Comparison of ENCODE assay signal across 1 cellular context in the genomic region with DNA sequence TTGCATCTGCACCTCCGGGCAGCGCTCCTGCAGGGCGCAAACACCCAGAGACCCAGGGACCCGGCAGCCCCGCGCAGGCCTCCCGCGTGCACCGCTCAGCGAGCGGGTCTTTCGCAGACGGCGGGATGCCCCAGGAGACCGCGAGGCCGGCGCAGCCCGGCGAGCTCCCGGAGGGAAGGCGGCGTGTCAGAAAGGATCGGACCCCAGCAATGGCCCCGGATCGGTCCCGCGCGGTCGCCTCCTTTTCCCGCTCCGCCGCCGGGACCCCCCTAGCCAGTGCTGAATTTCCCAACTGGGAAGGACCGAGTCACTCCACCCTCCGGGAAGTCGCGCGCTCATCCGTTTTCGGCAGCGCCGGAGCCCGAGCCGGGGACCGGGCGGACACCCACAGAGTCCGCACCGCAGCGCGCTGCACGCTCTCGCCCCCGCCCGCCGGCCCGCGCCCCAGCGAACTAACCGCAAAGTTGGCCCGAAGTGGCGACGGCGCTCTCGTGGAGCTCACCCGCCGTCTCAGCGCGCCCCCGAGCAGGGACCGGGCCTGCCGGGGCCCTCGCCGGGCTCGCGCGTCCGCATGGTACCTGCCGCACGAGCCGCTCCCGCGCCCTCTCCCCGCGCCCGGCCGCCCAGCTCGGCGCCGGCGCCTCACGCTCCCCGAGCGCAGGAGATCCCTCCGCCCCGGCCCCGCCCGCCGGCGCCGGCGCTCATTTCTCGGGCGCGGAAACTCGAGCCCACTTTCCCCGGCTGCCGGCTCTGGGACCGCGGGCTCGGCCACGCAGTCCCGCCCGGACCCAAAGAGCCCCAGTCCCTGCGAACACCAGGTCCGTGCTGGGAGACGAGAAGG.
TF ChIP-seq lines count a peak whose summit lies in the region.

A gene with protein sequence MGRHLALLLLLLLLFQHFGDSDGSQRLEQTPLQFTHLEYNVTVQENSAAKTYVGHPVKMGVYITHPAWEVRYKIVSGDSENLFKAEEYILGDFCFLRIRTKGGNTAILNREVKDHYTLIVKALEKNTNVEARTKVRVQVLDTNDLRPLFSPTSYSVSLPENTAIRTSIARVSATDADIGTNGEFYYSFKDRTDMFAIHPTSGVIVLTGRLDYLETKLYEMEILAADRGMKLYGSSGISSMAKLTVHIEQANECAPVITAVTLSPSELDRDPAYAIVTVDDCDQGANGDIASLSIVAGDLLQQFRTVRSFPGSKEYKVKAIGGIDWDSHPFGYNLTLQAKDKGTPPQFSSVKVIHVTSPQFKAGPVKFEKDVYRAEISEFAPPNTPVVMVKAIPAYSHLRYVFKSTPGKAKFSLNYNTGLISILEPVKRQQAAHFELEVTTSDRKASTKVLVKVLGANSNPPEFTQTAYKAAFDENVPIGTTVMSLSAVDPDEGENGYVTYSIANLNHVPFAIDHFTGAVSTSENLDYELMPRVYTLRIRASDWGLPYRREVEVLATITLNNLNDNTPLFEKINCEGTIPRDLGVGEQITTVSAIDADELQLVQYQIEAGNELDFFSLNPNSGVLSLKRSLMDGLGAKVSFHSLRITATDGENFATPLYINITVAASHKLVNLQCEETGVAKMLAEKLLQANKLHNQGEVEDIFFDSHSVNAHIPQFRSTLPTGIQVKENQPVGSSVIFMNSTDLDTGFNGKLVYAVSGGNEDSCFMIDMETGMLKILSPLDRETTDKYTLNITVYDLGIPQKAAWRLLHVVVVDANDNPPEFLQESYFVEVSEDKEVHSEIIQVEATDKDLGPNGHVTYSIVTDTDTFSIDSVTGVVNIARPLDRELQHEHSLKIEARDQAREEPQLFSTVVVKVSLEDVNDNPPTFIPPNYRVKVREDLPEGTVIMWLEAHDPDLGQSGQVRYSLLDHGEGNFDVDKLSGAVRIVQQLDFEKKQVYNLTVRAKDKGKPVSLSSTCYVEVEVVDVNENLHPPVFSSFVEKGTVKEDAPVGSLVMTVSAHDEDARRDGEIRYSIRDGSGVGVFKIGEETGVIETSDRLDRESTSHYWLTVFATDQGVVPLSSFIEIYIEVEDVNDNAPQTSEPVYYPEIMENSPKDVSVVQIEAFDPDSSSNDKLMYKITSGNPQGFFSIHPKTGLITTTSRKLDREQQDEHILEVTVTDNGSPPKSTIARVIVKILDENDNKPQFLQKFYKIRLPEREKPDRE (N-terminal part only) (minus strand): TSS at position 650 of the 841 bp plus-strand sequence. CDS start 14,029 bp downstream, outside the sequence.

TF ChIP-seq in HepG2, 621 proteins besides CTCF, POLR2A, EP300 and RAD21 (continued from another document and continues in another):
- TF ChIP-seq U2AF1 (optimal IDR thresholded peaks at IDR 0.05; ENCODE audit: low read depth, low read length), result no peak
- TF ChIP-seq SRSF1 (optimal IDR thresholded peaks at IDR 0.05; ENCODE audit: low read depth, low read length), result no peak
- no peak for TF ChIP-seq ZNF205 (CRISPR knock-in tag; IDR thresholded peaks at IDR 0.05)
- 0 out of 2 replicates have a peak, but pooled peaks have one; percentile 31 for TF ChIP-seq ZFP41 (CRISPR knock-in tag; IDR thresholded peaks at IDR 0.05; ENCODE audit: borderline replicate concordance)
- TF ChIP-seq ZNF598 (CRISPR knock-in tag; IDR thresholded peaks at IDR 0.05; ENCODE audit: borderline replicate concordance), result peak; percentile 26; the same call in 1 of the 2 replicates
- TF ChIP-seq ONECUT2 (CRISPR knock-in tag; IDR thresholded peaks at IDR 0.05), result no peak
- no peak for TF ChIP-seq FOXP1 (IDR thresholded peaks at IDR 0.05)
- TF ChIP-seq FOXP1 (CRISPR knock-in tag; IDR thresholded peaks at IDR 0.05), result no peak
- 0 out of 2 replicates have a peak, but pooled peaks have one; percentile 68 for TF ChIP-seq ZSCAN31 (CRISPR knock-in tag; IDR thresholded peaks at IDR 0.05; ENCODE audit: low read depth)
- TF ChIP-seq ZNF570 (CRISPR knock-in tag; IDR thresholded peaks at IDR 0.05; ENCODE audit: borderline replicate concordance), result no peak
- TF ChIP-seq PCBP2 (optimal IDR thresholded peaks at IDR 0.05; ENCODE audit: low read depth, low read length, poor library complexity, severe bottlenecking), result no peak
- TF ChIP-seq, protein P1, sequence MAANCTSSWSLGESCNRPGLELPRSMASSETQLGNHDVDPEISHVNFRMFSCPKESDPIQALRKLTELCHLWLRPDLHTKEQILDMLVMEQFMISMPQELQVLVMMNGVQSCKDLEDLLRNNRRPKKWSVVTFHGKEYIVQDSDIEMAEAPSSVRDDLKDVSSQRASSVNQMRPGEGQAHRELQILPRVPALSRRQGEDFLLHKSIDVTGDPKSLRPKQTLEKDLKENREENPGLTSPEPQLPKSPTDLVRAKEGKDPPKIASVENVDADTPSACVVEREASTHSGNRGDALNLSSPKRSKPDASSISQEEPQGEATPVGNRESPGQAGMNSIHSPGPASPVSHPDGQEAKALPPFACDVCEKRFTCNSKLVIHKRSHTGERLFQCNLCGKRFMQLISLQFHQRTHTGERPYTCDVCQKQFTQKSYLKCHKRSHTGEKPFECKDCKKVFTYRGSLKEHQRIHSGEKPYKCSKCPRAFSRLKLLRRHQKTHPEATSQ (CRISPR knock-in tag; IDR thresholded peaks at IDR 0.05; ENCODE audit: borderline replicate concordance), result no peak
- TF ChIP-seq ZSCAN25 (CRISPR knock-in tag; IDR thresholded peaks at IDR 0.05), result no peak
- TF ChIP-seq, protein P2, sequence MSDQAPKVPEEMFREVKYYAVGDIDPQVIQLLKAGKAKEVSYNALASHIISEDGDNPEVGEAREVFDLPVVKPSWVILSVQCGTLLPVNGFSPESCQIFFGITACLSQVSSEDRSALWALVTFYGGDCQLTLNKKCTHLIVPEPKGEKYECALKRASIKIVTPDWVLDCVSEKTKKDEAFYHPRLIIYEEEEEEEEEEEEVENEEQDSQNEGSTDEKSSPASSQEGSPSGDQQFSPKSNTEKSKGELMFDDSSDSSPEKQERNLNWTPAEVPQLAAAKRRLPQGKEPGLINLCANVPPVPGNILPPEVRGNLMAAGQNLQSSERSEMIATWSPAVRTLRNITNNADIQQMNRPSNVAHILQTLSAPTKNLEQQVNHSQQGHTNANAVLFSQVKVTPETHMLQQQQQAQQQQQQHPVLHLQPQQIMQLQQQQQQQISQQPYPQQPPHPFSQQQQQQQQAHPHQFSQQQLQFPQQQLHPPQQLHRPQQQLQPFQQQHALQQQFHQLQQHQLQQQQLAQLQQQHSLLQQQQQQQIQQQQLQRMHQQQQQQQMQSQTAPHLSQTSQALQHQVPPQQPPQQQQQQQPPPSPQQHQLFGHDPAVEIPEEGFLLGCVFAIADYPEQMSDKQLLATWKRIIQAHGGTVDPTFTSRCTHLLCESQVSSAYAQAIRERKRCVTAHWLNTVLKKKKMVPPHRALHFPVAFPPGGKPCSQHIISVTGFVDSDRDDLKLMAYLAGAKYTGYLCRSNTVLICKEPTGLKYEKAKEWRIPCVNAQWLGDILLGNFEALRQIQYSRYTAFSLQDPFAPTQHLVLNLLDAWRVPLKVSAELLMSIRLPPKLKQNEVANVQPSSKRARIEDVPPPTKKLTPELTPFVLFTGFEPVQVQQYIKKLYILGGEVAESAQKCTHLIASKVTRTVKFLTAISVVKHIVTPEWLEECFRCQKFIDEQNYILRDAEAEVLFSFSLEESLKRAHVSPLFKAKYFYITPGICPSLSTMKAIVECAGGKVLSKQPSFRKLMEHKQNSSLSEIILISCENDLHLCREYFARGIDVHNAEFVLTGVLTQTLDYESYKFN (CRISPR knock-in tag; conservative IDR thresholded peaks at IDR 0.05), result no peak
- peak; percentile 65; the same call in 1 of the 2 replicates for TF ChIP-seq ZSCAN21 (CRISPR knock-in tag; IDR thresholded peaks at IDR 0.05; ENCODE audit: borderline replicate concordance)
- no peak for TF ChIP-seq SMARCE1 (IDR thresholded peaks at IDR 0.05; ENCODE audit: borderline replicate concordance)
- TF ChIP-seq ZNF121 (CRISPR knock-in tag; IDR thresholded peaks at IDR 0.05), result no peak
- no peak for TF ChIP-seq ZFP82 (CRISPR knock-in tag; IDR thresholded peaks at IDR 0.05; ENCODE audit: borderline replicate concordance)
- no peak for TF ChIP-seq ZFP36L1 (CRISPR knock-in tag; IDR thresholded peaks at IDR 0.05)
- TF ChIP-seq, protein P3, sequence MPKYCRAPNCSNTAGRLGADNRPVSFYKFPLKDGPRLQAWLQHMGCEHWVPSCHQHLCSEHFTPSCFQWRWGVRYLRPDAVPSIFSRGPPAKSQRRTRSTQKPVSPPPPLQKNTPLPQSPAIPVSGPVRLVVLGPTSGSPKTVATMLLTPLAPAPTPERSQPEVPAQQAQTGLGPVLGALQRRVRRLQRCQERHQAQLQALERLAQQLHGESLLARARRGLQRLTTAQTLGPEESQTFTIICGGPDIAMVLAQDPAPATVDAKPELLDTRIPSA (CRISPR knock-in tag; IDR thresholded peaks at IDR 0.05; ENCODE audit: borderline replicate concordance), result no peak
- no peak for TF ChIP-seq NCOA5 (CRISPR knock-in tag; IDR thresholded peaks at IDR 0.05)
- TF ChIP-seq, protein P4, sequence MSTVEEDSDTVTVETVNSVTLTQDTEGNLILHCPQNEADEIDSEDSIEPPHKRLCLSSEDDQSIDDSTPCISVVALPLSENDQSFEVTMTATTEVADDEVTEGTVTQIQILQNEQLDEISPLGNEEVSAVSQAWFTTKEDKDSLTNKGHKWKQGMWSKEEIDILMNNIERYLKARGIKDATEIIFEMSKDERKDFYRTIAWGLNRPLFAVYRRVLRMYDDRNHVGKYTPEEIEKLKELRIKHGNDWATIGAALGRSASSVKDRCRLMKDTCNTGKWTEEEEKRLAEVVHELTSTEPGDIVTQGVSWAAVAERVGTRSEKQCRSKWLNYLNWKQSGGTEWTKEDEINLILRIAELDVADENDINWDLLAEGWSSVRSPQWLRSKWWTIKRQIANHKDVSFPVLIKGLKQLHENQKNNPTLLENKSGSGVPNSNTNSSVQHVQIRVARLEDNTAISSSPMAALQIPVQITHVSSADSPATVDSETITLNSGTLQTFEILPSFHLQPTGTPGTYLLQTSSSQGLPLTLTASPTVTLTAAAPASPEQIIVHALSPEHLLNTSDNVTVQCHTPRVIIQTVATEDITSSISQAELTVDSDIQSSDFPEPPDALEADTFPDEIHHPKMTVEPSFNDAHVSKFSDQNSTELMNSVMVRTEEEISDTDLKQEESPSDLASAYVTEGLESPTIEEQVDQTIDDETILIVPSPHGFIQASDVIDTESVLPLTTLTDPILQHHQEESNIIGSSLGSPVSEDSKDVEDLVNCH (CRISPR knock-in tag; IDR thresholded peaks at IDR 0.05), result no peak
- TF ChIP-seq, protein P5, sequence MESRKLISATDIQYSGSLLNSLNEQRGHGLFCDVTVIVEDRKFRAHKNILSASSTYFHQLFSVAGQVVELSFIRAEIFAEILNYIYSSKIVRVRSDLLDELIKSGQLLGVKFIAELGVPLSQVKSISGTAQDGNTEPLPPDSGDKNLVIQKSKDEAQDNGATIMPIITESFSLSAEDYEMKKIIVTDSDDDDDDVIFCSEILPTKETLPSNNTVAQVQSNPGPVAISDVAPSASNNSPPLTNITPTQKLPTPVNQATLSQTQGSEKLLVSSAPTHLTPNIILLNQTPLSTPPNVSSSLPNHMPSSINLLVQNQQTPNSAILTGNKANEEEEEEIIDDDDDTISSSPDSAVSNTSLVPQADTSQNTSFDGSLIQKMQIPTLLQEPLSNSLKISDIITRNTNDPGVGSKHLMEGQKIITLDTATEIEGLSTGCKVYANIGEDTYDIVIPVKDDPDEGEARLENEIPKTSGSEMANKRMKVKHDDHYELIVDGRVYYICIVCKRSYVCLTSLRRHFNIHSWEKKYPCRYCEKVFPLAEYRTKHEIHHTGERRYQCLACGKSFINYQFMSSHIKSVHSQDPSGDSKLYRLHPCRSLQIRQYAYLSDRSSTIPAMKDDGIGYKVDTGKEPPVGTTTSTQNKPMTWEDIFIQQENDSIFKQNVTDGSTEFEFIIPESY (CRISPR knock-in tag; IDR thresholded peaks at IDR 0.05), result no peak
- peak; percentile 50 for TF ChIP-seq BHLHE40 (IDR thresholded peaks at IDR 0.05; ENCODE audit: low read length)
- peak; percentile 28; the same call in 1 of the 2 replicates for TF ChIP-seq ZNF768 (CRISPR knock-in tag; IDR thresholded peaks at IDR 0.05)
- TF ChIP-seq ZNF790 (CRISPR knock-in tag; IDR thresholded peaks at IDR 0.05; ENCODE audit: borderline replicate concordance), result peak; percentile 19; the same call in 1 of the 2 replicates
- TF ChIP-seq, protein P6, sequence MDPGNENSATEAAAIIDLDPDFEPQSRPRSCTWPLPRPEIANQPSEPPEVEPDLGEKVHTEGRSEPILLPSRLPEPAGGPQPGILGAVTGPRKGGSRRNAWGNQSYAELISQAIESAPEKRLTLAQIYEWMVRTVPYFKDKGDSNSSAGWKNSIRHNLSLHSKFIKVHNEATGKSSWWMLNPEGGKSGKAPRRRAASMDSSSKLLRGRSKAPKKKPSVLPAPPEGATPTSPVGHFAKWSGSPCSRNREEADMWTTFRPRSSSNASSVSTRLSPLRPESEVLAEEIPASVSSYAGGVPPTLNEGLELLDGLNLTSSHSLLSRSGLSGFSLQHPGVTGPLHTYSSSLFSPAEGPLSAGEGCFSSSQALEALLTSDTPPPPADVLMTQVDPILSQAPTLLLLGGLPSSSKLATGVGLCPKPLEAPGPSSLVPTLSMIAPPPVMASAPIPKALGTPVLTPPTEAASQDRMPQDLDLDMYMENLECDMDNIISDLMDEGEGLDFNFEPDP (CRISPR knock-in tag; conservative IDR thresholded peaks at IDR 0.05), result no peak
- TF ChIP-seq, protein P7, sequence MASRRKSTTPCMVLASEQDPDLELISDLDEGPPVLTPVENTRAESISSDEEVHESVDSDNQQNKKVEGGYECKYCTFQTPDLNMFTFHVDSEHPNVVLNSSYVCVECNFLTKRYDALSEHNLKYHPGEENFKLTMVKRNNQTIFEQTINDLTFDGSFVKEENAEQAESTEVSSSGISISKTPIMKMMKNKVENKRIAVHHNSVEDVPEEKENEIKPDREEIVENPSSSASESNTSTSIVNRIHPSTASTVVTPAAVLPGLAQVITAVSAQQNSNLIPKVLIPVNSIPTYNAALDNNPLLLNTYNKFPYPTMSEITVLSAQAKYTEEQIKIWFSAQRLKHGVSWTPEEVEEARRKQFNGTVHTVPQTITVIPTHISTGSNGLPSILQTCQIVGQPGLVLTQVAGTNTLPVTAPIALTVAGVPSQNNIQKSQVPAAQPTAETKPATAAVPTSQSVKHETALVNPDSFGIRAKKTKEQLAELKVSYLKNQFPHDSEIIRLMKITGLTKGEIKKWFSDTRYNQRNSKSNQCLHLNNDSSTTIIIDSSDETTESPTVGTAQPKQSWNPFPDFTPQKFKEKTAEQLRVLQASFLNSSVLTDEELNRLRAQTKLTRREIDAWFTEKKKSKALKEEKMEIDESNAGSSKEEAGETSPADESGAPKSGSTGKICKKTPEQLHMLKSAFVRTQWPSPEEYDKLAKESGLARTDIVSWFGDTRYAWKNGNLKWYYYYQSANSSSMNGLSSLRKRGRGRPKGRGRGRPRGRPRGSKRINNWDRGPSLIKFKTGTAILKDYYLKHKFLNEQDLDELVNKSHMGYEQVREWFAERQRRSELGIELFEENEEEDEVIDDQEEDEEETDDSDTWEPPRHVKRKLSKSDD (CRISPR knock-in tag; IDR thresholded peaks at IDR 0.05; ENCODE audit: low read depth), result no peak
- TF ChIP-seq ZNF572 (CRISPR knock-in tag; IDR thresholded peaks at IDR 0.05), result no peak
- TF ChIP-seq ZNF101 (CRISPR knock-in tag; IDR thresholded peaks at IDR 0.05; ENCODE audit: borderline replicate concordance, low read depth), result no peak
- no peak for TF ChIP-seq JARID2 (CRISPR knock-in tag; IDR thresholded peaks at IDR 0.05; ENCODE audit: insufficient replicate concordance)
- TF ChIP-seq DR1 (CRISPR knock-in tag; IDR thresholded peaks at IDR 0.05), result no peak
- no peak for TF ChIP-seq ATM (IDR thresholded peaks at IDR 0.05; ENCODE audit: borderline replicate concordance)
- no peak for TF ChIP-seq NR1H2 (CRISPR knock-in tag; IDR thresholded peaks at IDR 0.05; ENCODE audit: borderline replicate concordance, low read depth)
